Comparison of ENCODE assay signal across 8 cellular contexts in the genomic region with DNA sequence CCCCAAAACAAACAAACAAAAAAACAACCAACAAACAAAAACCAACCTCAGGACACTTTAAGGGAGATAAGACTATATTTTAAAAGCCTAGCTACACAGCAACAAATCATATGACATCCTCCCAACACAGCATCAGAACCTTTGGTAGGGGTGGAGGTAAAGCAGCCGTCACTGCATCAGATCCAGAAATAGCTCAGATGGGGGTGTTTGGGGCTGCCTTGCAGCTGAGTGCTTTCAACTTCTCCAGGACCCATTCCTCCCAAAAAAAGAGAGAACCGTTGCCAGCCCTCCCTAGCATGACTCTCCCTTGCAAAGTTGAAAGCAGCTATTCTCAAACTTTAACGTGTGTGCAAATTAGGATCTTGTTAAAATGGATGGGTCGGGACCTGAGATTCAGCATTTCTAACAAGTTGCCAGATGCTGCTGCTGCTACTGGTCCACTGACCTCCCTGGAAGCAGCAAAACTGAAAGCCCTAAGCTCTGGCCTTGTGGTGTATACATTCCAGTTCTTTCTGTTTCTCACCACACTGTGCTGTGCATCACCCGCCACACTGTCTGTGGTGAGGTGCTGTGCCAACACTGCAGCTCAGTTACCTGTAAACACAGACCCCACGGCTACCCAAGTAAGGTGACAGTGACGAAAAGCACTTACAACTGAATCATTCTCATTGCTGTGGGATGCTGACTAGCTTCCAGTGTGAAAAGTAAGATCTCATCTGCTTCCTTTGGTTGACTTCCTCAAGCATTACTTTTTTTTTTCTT. TPM values are rescaled to one million over a fixed set of nuclear protein-coding genes. Genes with fewer than 3 reads are reported as not detected.
DNase-seq lines count a peak whose midpoint lies in the region; ATAC-seq and TF ChIP-seq lines count a peak whose summit lies in the region.

No MANE protein-coding gene starts in this region.

- H3K36me3 Mint-ChIP-seq in natural killer cell: peaks cover 8% of the 10 kb centered on the region

- H3K9me3 Mint-ChIP-seq in natural killer cell: no peaks in the 10 kb centered on the region

- H3K9ac ChIP-seq in BLaER1 treated with 17β-estradiol and CSF1 and Interleukin-3, amounts not matched to agents 10 nM and 100 nM: no peak overlapping the region
- no peak overlapping the region for H3K9ac ChIP-seq in Karpas-422 (ENCODE audit: low read length)

- H3K4me1 Mint-ChIP-seq in natural killer cell: peaks cover 90 to 98% of the 10 kb centered on the region in 2 donors

- H3K4me1 ChIP-seq in BLaER1 treated with 17β-estradiol and CSF1 and Interleukin-3, amounts not matched to agents 10 nM and 100 nM: peaks cover 51 to 88% (median 75%) of the 10 kb centered on the region in 10 experiments
- H3K4me1 ChIP-seq in Karpas-422 (ENCODE audit: low read length): peaks cover 89% of the 10 kb centered on the region

- H3K9me2 ChIP-seq in Karpas-422 (replicated peaks; ENCODE audit: insufficient read depth, low read length): no peaks in the 10 kb centered on the region

- H3K9me3 ChIP-seq in BLaER1 treated with 17β-estradiol and CSF1 and Interleukin-3, amounts not matched to agents 10 nM and 100 nM (replicated peaks in 1 of 11): no peaks in the 10 kb centered on the region
- no peaks in the 10 kb centered on the region for H3K9me3 ChIP-seq in Karpas-422 (ENCODE audit: low read length)

- DNase-seq in Karpas-422 (no peak), activated T-cell treated with anti-CD3 and anti-CD28 coated beads for 4 hours (peak; percentile 60), natural killer cell (peak; percentile 77), DMS79 (lab: John Stamatoyannopoulos, UW) (no peak), NCI-H446 treated with DMSO at 0.1 percent for 48 hours (lab: John Stamatoyannopoulos, UW) (no peak), EL (no peak)

- H3K27me3 Mint-ChIP-seq in natural killer cell (ENCODE audit: low read depth in 2 of 2): no peaks in the 10 kb centered on the region

- intact Hi-C loops in natural killer cell (cut with micrococcal nuclease): loop anchor here (1.0 to 5.0 kb wide), 7 partner anchors 52 to 1597 kb away; a partner anchor contains a TSS

- no peak for TF ChIP-seq CTCF in natural killer cell (IDR thresholded peaks at IDR 0.05)

- peak overlapping the region; percentile 70 to 89 (median 85) for H3K4me2 ChIP-seq in BLaER1 treated with 17β-estradiol and CSF1 and Interleukin-3, amounts not matched to agents 10 nM and 100 nM
- no peak overlapping the region for H3K4me2 ChIP-seq in Karpas-422 (ENCODE audit: low read depth, low read length, poor library complexity, severe bottlenecking)

- ATAC-seq in GM21515 (IDR thresholded peaks at IDR 0.05; ENCODE audit: unreplicated experiment) (peak; percentile 53), natural killer cell (peak; percentile 66 to 86 (median 82))

- no peak overlapping the region; a peak in 1 of 20 replicates for H3K4me3 ChIP-seq in BLaER1 treated with 17β-estradiol and CSF1 and Interleukin-3, amounts not matched to agents 10 nM and 100 nM
- H3K4me3 ChIP-seq in Karpas-422 (ENCODE audit: low read length): no peak overlapping the region

- no peak overlapping the region for H2AFZ ChIP-seq in Karpas-422 (ENCODE audit: low read length)

- H3K79me2 ChIP-seq in Karpas-422 (ENCODE audit: low read length): peaks cover 96% of the 10 kb centered on the region

- peaks cover 0 to 58% (median 0%) of the 10 kb centered on the region in 11 experiments; a peak in 5 of 22 replicates for H3K27me3 ChIP-seq in BLaER1 treated with 17β-estradiol and CSF1 and Interleukin-3, amounts not matched to agents 10 nM and 100 nM
- no peaks in the 10 kb centered on the region for H3K27me3 ChIP-seq in Karpas-422 (ENCODE audit: low read length)

- H3K27ac Mint-ChIP-seq in natural killer cell: peak overlapping the region; percentile 97 to 98

- peaks cover 37 to 100% (median 76%) of the 10 kb centered on the region in 11 experiments; a peak in 20 of 22 replicates for H4K20me1 ChIP-seq in BLaER1 treated with 17β-estradiol and CSF1 and Interleukin-3, amounts not matched to agents 10 nM and 100 nM
- H4K20me1 ChIP-seq in Karpas-422 (ENCODE audit: insufficient read depth, low read depth, low read length): no peaks in the 10 kb centered on the region

- peaks cover 0 to 90% (median 65%) of the 10 kb centered on the region in 11 experiments; a peak in 20 of 22 replicates for H3K36me3 ChIP-seq in BLaER1 treated with 17β-estradiol and CSF1 and Interleukin-3, amounts not matched to agents 10 nM and 100 nM
- peaks cover 26% of the 10 kb centered on the region; the same call in 1 of the 2 replicates for H3K36me3 ChIP-seq in Karpas-422 (ENCODE audit: insufficient read depth, low read length)

- peak overlapping the region in 4 of 11 experiments; percentile 1 to 38 (median 12); a peak in 3 of 22 replicates for H3K27ac ChIP-seq in BLaER1 treated with 17β-estradiol and CSF1 and Interleukin-3, amounts not matched to agents 10 nM and 100 nM
- peak overlapping the region; percentile 40; the same call in 1 of the 2 replicates for H3K27ac ChIP-seq in Karpas-422 (ENCODE audit: low read length)

- H3K4me3 Mint-ChIP-seq in natural killer cell: peak overlapping the region; percentile 87

RNA-seq across cellular contexts. Expression of a gene that starts 54.0 kb away (rescaled TPM):
- total RNA-seq in Karpas-422 (2014; rRNA removed; shearing (Covaris generic); ENCODE audit: low replicate concordance): 97.4 and 209 TPM in 2 replicates
- total RNA-seq in natural killer cell: 100 to 1,000 TPM; 295 to 385 (median 354) TPM

Comparison
In these comparisons a context has a peak if more than half of its experiments do, and no peak if none do; other contexts are left out.
1. DNase-seq: peak in activated T-cell treated with anti-CD3 and anti-CD28 coated beads for 4 hours (single experiment) and natural killer cell (single experiment); none in Karpas-422 (single experiment), DMS79 (single experiment), NCI-H446 treated with DMSO at 0.1 percent for 48 hours (single experiment) and EL (single experiment).